In the genomic region with DNA sequence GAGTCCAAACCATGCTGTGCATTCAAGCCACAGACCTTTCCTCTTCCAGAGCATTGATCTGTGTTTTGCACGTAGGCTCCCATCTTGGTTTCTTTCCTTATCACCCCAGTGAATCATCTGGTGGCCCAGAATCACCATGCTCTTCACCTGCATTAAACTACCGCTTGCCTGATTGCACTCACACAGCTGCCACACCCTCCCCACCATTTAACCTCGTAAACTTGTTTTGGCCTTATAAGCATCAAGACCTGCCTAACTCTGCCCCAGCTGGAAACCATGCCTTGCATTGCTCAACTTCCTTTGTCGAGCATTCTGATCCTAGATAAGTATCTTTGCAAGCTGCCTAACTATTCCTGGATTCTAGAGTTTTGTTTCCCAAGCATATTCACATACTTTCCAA, we compare ENCODE assay signal across 1 cellular context.
A peak's percentile ranks its signal among the peaks of the same experiment; 100 is the strongest.
TF ChIP-seq lines count a peak whose summit lies in the region.

No MANE protein-coding gene starts in this region.

TF ChIP-seq in HEK293, 187 proteins besides CTCF, POLR2A, EP300 and RAD21 (continued from another document):
- TF ChIP-seq, protein P1, sequence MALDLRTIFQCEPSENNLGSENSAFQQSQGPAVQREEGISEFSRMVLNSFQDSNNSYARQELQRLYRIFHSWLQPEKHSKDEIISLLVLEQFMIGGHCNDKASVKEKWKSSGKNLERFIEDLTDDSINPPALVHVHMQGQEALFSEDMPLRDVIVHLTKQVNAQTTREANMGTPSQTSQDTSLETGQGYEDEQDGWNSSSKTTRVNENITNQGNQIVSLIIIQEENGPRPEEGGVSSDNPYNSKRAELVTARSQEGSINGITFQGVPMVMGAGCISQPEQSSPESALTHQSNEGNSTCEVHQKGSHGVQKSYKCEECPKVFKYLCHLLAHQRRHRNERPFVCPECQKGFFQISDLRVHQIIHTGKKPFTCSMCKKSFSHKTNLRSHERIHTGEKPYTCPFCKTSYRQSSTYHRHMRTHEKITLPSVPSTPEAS (tag by site-specific recombination; IDR thresholded peaks at IDR 0.05): no peak
- TF ChIP-seq ZIC2 (tag by site-specific recombination; IDR thresholded peaks at IDR 0.05) (0 out of 2 replicates have a peak, but pooled peaks have one; percentile 6), RBAK (tag by site-specific recombination; IDR thresholded peaks at IDR 0.05) (no peak), KLF9 (tag by site-specific recombination; IDR thresholded peaks at IDR 0.05; ENCODE audit: low read depth) (peak; percentile 36; the same call in 1 of the 2 replicates), KLF1 (tag by site-specific recombination; IDR thresholded peaks at IDR 0.05) (peak; percentile 56), ZNF785 (tag by site-specific recombination; IDR thresholded peaks at IDR 0.05) (no peak), ZBTB48 (tag by site-specific recombination; IDR thresholded peaks at IDR 0.05) (no peak), ZNF596 (tag by site-specific recombination; IDR thresholded peaks at IDR 0.05) (no peak), TRIM28 (IDR thresholded peaks at IDR 0.05; ENCODE audit: borderline replicate concordance, low read length) (peak; percentile 26; the same call in 1 of the 2 replicates)
- TF ChIP-seq, protein P2, sequence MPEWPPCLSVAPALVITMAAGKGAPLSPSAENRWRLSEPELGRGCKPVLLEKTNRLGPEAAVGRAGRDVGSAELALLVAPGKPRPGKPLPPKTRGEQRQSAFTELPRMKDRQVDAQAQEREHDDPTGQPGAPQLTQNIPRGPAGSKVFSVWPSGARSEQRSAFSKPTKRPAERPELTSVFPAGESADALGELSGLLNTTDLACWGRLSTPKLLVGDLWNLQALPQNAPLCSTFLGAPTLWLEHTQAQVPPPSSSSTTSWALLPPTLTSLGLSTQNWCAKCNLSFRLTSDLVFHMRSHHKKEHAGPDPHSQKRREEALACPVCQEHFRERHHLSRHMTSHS (tag by site-specific recombination; IDR thresholded peaks at IDR 0.05): no peak
- TF ChIP-seq, protein P3, sequence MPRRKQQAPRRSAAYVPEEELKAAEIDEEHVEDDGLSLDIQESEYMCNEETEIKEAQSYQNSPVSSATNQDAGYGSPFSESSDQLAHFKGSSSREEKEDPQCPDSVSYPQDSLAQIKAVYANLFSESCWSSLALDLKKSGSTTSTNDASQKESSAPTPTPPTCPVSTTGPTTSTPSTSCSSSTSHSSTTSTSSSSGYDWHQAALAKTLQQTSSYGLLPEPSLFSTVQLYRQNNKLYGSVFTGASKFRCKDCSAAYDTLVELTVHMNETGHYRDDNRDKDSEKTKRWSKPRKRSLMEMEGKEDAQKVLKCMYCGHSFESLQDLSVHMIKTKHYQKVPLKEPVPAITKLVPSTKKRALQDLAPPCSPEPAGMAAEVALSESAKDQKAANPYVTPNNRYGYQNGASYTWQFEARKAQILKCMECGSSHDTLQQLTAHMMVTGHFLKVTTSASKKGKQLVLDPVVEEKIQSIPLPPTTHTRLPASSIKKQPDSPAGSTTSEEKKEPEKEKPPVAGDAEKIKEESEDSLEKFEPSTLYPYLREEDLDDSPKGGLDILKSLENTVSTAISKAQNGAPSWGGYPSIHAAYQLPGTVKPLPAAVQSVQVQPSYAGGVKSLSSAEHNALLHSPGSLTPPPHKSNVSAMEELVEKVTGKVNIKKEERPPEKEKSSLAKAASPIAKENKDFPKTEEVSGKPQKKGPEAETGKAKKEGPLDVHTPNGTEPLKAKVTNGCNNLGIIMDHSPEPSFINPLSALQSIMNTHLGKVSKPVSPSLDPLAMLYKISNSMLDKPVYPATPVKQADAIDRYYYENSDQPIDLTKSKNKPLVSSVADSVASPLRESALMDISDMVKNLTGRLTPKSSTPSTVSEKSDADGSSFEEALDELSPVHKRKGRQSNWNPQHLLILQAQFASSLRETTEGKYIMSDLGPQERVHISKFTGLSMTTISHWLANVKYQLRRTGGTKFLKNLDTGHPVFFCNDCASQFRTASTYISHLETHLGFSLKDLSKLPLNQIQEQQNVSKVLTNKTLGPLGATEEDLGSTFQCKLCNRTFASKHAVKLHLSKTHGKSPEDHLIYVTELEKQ (tag by site-specific recombination; IDR thresholded peaks at IDR 0.05; ENCODE audit: borderline replicate concordance): no peak
- TF ChIP-seq, protein P4, sequence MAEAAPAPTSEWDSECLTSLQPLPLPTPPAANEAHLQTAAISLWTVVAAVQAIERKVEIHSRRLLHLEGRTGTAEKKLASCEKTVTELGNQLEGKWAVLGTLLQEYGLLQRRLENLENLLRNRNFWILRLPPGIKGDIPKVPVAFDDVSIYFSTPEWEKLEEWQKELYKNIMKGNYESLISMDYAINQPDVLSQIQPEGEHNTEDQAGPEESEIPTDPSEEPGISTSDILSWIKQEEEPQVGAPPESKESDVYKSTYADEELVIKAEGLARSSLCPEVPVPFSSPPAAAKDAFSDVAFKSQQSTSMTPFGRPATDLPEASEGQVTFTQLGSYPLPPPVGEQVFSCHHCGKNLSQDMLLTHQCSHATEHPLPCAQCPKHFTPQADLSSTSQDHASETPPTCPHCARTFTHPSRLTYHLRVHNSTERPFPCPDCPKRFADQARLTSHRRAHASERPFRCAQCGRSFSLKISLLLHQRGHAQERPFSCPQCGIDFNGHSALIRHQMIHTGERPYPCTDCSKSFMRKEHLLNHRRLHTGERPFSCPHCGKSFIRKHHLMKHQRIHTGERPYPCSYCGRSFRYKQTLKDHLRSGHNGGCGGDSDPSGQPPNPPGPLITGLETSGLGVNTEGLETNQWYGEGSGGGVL (tag by site-specific recombination; IDR thresholded peaks at IDR 0.05): 0 out of 2 replicates have a peak, but pooled peaks have one; percentile 7
